Comparison of ENCODE assay signal across 8 cellular contexts in genomic region chr1:169466259-169467230, GRCh38. TPM values are rescaled to one million over a fixed set of nuclear protein-coding genes. Genes with fewer than 3 reads are reported as not detected.
DNase-seq lines count a peak whose midpoint lies in the region; ATAC-seq, FAIRE-seq and TF ChIP-seq lines count a peak whose summit lies in the region.

No MANE protein-coding gene starts in this region.

- H3K27ac ChIP-seq in ovary = no peak overlapping the region

- no peak for TF ChIP-seq POLR2A in ovary (IDR thresholded peaks at IDR 0.05)

- WGBS in ovary, 3 donors = 80 to 83% (median 81%) methylated on average over 8 of the region's 8 CpGs

- no peaks in the 10 kb centered on the region for H3K9me3 ChIP-seq in ovary

- H3K27ac Mint-ChIP-seq in T-helper 2 cell treated with Interferon-gamma antibody and Interleukin-4, amounts not matched to agents 5 μg/mL and 100 μg/mL, for 36 hours = no peak overlapping the region

- peak; percentile 68 for FAIRE-seq in G401.6 (lab: Jason Lieb, UNC)

- DNase-seq in AG08395 (ENCODE audit: low spot score) (peak; percentile 54), NCI-H748 (lab: John Stamatoyannopoulos, UW; ENCODE audit: unreplicated experiment) (peak; percentile 18), choroid plexus epithelial cell (ENCODE audit: low read depth) (peak; percentile 70), ovary (peak in 1 of 5 donors; percentile 47), HuH-7 (ENCODE audit: low spot score) (no peak)
- DNase-seq in T-helper 2 cell treated with Interferon-gamma antibody and Interleukin-4, amounts not matched to agents 5 μg/mL and 100 μg/mL, for 36 hours (ENCODE audit: low spot score) = no peak

- H3K9me3 Mint-ChIP-seq in T-helper 2 cell treated with Interferon-gamma antibody and Interleukin-4, amounts not matched to agents 5 μg/mL and 100 μg/mL, for 36 hours = no peaks in the 10 kb centered on the region

- no peak overlapping the region for H3K4me3 ChIP-seq in choroid plexus epithelial cell (ENCODE audit: low read depth, low read length)
- no peak overlapping the region for H3K4me3 ChIP-seq in ovary

- TF ChIP-seq EP300 in ovary (IDR thresholded peaks at IDR 0.05) = no peak

- H3K27me3 ChIP-seq in ovary = no peaks in the 10 kb centered on the region

- H3K4me3 Mint-ChIP-seq in T-helper 2 cell treated with Interferon-gamma antibody and Interleukin-4, amounts not matched to agents 5 μg/mL and 100 μg/mL, for 36 hours = no peak overlapping the region

- TF ChIP-seq CTCF in choroid plexus epithelial cell (conservative IDR thresholded peaks at IDR 0.05; ENCODE audit: low read depth, low read length) (peak; percentile 49), ovary (IDR thresholded peaks at IDR 0.05) (peak in 2 of 3 donors; percentile 38 to 46)

- intact Hi-C loops in ovary (cut with DNase I) = loop anchor here in 3 of 4 donors (5.0 to 10.0 kb wide), 2 partner anchors 78 to 81 kb away; no protein-coding TSS in a partner anchor

- H3K36me3 Mint-ChIP-seq in T-helper 2 cell treated with Interferon-gamma antibody and Interleukin-4, amounts not matched to agents 5 μg/mL and 100 μg/mL, for 36 hours (ENCODE audit: low read depth) = peaks cover 4% of the 10 kb centered on the region

- H3K27me3 Mint-ChIP-seq in T-helper 2 cell treated with Interferon-gamma antibody and Interleukin-4, amounts not matched to agents 5 μg/mL and 100 μg/mL, for 36 hours (ENCODE audit: low read depth) = no peaks in the 10 kb centered on the region

- peaks cover 7% of the 10 kb centered on the region for H3K4me1 Mint-ChIP-seq in T-helper 2 cell treated with Interferon-gamma antibody and Interleukin-4, amounts not matched to agents 5 μg/mL and 100 μg/mL, for 36 hours (ENCODE audit: low read depth)

- H3K36me3 ChIP-seq in ovary = no peaks in the 10 kb centered on the region

- H3K4me1 ChIP-seq in ovary (ENCODE audit: insufficient read depth) = no peaks in the 10 kb centered on the region

- ATAC-seq in GM21737 (IDR thresholded peaks at IDR 0.05; ENCODE audit: unreplicated experiment) = no peak

RNA-seq across cellular contexts. Expression of gene SLC19A2, which starts 19.2 kb away (rescaled TPM):
- total RNA-seq in ovary = 10 to 100 TPM in 6 of 7 donors, 1 to 10 TPM in 1; 9.1 to 28.6 (median 12.1) TPM
- 1 to 10 TPM; 6.5 to 7.6 TPM for polyA plus RNA-seq in ovary

RNA-seq across cellular contexts. Expression of gene CCDC181, which starts 39.3 kb away (rescaled TPM):
- 10 to 100 TPM in 1 of 7 donors, 1 to 10 TPM in 6; 4.4 to 10.9 (median 6.3) TPM for total RNA-seq in ovary
- 1 to 10 TPM; 4.1 to 5.5 TPM for polyA plus RNA-seq in ovary

Comparison
In these comparisons a context has a peak if more than half of its experiments do, and no peak if none do; other contexts are left out.
1. DNase-seq: peak in AG08395 (single experiment), NCI-H748 (single experiment) and choroid plexus epithelial cell (single experiment); none in T-helper 2 cell treated with Interferon-gamma antibody and Interleukin-4, amounts not matched to agents 5 μg/mL and 100 μg/mL, for 36 hours (single experiment) and HuH-7 (single experiment).